1 cellular context compared by ENCODE assay signal in genomic region chr15:90181781-90182180, GRCh38.
TF ChIP-seq lines count a peak whose summit lies in the region.

No MANE protein-coding gene starts in this region.

TF ChIP-seq in GM23338, 12 proteins besides CTCF, POLR2A, EP300 and RAD21 (continued from another document):
- TF ChIP-seq, protein P1, sequence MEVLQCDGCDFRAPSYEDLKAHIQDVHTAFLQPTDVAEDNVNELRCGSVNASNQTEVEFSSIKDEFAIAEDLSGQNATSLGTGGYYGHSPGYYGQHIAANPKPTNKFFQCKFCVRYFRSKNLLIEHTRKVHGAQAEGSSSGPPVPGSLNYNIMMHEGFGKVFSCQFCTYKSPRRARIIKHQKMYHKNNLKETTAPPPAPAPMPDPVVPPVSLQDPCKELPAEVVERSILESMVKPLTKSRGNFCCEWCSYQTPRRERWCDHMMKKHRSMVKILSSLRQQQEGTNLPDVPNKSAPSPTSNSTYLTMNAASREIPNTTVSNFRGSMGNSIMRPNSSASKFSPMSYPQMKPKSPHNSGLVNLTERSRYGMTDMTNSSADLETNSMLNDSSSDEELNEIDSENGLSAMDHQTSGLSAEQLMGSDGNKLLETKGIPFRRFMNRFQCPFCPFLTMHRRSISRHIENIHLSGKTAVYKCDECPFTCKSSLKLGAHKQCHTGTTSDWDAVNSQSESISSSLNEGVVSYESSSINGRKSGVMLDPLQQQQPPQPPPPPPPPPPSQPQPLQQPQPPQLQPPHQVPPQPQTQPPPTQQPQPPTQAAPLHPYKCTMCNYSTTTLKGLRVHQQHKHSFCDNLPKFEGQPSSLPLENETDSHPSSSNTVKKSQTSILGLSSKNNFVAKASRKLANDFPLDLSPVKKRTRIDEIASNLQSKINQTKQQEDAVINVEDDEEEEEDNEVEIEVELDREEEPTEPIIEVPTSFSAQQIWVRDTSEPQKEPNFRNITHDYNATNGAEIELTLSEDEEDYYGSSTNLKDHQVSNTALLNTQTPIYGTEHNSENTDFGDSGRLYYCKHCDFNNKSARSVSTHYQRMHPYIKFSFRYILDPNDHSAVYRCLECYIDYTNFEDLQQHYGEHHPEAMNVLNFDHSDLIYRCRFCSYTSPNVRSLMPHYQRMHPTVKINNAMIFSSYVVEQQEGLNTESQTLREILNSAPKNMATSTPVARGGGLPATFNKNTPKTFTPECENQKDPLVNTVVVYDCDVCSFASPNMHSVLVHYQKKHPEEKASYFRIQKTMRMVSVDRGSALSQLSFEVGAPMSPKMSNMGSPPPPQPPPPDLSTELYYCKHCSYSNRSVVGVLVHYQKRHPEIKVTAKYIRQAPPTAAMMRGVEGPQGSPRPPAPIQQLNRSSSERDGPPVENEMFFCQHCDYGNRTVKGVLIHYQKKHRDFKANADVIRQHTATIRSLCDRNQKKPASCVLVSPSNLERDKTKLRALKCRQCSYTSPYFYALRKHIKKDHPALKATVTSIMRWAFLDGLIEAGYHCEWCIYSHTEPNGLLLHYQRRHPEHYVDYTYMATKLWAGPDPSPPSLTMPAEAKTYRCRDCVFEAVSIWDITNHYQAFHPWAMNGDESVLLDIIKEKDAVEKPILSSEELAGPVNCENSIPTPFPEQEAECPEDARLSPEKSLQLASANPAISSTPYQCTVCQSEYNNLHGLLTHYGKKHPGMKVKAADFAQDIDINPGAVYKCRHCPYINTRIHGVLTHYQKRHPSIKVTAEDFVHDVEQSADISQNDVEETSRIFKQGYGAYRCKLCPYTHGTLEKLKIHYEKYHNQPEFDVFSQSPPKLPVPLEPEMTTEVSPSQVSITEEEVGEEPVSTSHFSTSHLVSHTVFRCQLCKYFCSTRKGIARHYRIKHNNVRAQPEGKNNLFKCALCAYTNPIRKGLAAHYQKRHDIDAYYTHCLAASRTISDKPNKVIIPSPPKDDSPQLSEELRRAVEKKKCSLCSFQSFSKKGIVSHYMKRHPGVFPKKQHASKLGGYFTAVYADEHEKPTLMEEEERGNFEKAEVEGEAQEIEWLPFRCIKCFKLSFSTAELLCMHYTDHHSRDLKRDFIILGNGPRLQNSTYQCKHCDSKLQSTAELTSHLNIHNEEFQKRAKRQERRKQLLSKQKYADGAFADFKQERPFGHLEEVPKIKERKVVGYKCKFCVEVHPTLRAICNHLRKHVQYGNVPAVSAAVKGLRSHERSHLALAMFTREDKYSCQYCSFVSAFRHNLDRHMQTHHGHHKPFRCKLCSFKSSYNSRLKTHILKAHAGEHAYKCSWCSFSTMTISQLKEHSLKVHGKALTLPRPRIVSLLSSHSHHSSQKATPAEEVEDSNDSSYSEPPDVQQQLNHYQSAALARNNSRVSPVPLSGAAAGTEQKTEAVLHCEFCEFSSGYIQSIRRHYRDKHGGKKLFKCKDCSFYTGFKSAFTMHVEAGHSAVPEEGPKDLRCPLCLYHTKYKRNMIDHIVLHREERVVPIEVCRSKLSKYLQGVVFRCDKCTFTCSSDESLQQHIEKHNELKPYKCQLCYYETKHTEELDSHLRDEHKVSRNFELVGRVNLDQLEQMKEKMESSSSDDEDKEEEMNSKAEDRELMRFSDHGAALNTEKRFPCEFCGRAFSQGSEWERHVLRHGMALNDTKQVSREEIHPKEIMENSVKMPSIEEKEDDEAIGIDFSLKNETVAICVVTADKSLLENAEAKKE (CRISPR knock-in tag; IDR thresholded peaks at IDR 0.05) = no peak
- no peak for TF ChIP-seq CREB1 (CRISPR knock-in tag; IDR thresholded peaks at IDR 0.05; ENCODE audit: low read depth)
